In genomic region chr2:95076705-95077520, GRCh38 we compare ENCODE assay signal across 8 cellular contexts. TPM values are rescaled to one million over a fixed set of nuclear protein-coding genes. Genes with fewer than 3 reads are reported as not detected.
DNase-seq lines count a peak whose midpoint lies in the region; ATAC-seq and TF ChIP-seq lines count a peak whose summit lies in the region.

No MANE protein-coding gene starts in this region.

- peak; percentile 83 for ATAC-seq in HG02610 (IDR thresholded peaks at IDR 0.05; ENCODE audit: unreplicated experiment)
- no peak for ATAC-seq in HG03469 (IDR thresholded peaks at IDR 0.05; ENCODE audit: unreplicated experiment)

- peaks cover 0 to 36% of the 10 kb centered on the region in 2 donors for H3K27me3 ChIP-seq in breast epithelium

- intact Hi-C loops in breast epithelium (cut with DNase I; ENCODE audit: low total_unique reads), result no loop called here

- DNase-seq in NCI-H1436 (lab: John Stamatoyannopoulos, UW) (peak; percentile 75), breast epithelium (ENCODE audit: low spot score in 2 of 2) (peak; percentile 74 to 80), iris pigment epithelial cell (ENCODE audit: low read depth) (peak; percentile 46)
- DNase-seq in stimulated activated CD4-positive, alpha-beta T cell treated with anti-CD3 and anti-CD28 coated beads, Interleukin-15, amount 100 ng/mL, for 1 hour (ENCODE audit: low read depth in 1 of 2, low spot score in 1 of 2), result peak; percentile 81 to 86

- no peak for TF ChIP-seq POLR2A in breast epithelium (IDR thresholded peaks at IDR 0.05)

- H3K4me3 ChIP-seq in WI38 (ENCODE audit: low read depth, low read length), result peak overlapping the region; percentile 51
- peak overlapping the region; percentile 27 to 71 (median 52) for H3K4me3 ChIP-seq in breast epithelium

- no peaks in the 10 kb centered on the region for H3K4me1 ChIP-seq in breast epithelium

- TF ChIP-seq CTCF in GM12872 (IDR thresholded peaks at IDR 0.05; ENCODE audit: insufficient read depth, low read depth, low read length), result peak; percentile 89
- peak; percentile 84 for TF ChIP-seq CTCF in WI38 (IDR thresholded peaks at IDR 0.05; ENCODE audit: low read depth, low read length)
- peak in 2 of 3 donors; percentile 64 to 75 for TF ChIP-seq CTCF in breast epithelium (IDR thresholded peaks at IDR 0.05)

- no peaks in the 10 kb centered on the region for H3K36me3 ChIP-seq in breast epithelium

- H3K27ac ChIP-seq in breast epithelium, result no peak overlapping the region

- no peaks in the 10 kb centered on the region for H3K9me3 ChIP-seq in breast epithelium

RNA-seq across cellular contexts. Expression of gene MRPS5, which starts 44.7 kb away (rescaled TPM):
- 10 to 100 TPM; 37.4 to 54.4 (median 43.8) TPM for total RNA-seq in breast epithelium

RNA-seq across cellular contexts. Expression of gene MAL, which starts 51.4 kb away (rescaled TPM):
- total RNA-seq in breast epithelium, result 1 to 10 TPM in 1 of 3 donors, under 1 TPM in 1, not detected in 1; 0.32 to 2.3 TPM
